1 cellular context compared by ENCODE assay signal in the genomic region with DNA sequence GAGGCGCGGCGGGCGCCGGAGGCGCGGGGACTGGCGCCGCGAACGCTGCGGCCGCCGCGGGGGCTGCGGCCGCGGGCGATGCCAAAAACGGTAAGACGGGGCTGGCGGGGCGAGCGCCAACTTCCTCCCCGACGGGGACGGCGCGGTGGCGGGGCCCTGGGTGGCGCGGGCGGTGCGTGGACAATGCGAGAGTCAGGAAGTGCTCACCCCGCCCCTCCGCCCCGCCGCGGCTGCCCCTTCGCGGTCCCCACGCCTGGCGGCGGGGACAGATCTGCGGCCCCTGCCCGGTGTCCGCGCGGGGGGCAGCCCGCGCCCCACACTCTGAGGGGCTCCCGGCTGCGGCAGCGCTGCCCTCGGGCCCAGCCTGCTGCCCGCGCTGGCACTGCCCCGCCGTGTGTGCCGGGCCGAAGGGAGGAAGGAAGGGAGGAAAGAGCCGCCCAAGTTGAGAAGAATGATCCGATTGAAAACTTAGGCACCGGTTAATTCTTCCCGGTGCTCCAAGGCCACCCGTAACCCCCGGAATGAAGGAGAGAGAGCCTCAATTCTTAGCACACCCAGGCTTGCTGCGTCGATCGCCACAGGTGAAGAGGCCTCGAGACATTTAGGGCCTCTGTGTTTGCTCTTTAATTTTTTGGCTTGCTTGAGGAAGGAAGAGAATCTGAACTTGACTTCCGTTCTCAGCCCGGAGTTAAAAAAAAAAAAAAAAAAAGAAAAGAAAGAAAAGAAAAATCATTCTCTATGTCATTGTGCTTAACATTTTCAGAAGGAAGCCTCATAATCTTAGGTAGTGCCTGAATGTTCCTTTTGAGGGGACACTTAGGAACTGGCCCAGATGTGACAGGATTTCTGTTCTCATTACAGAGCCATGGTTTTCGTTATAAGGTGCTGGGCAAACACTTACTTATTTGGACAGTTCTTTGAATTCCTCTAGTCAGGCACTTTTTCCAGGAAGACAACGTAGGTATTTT.
TF ChIP-seq lines count a peak whose summit lies in the region.

No MANE protein-coding gene starts in this region.

TF ChIP-seq in HepG2, 621 proteins besides CTCF, POLR2A, EP300 and RAD21 (continued from another document):
- TF ChIP-seq PRDM4 (CRISPR knock-in tag; IDR thresholded peaks at IDR 0.05; ENCODE audit: borderline replicate concordance) (no peak), NCOA1 (CRISPR knock-in tag; IDR thresholded peaks at IDR 0.05) (no peak), ZNF205 (CRISPR knock-in tag; IDR thresholded peaks at IDR 0.05) (peak; percentile 84; the same call in 1 of the 2 replicates), GABPB1 (CRISPR knock-in tag; IDR thresholded peaks at IDR 0.05) (peak; percentile 9; the same call in 1 of the 2 replicates), ZNF230 (CRISPR knock-in tag; IDR thresholded peaks at IDR 0.05) (no peak), ZNF777 (CRISPR knock-in tag; IDR thresholded peaks at IDR 0.05) (peak; percentile 89), CBX2 (IDR thresholded peaks at IDR 0.05; ENCODE audit: low read depth, low read length) (peak; percentile 68), CBX2 (CRISPR knock-in tag; IDR thresholded peaks at IDR 0.05; ENCODE audit: low read depth) (no peak), ZNF83 (CRISPR knock-in tag; IDR thresholded peaks at IDR 0.05; ENCODE audit: borderline replicate concordance) (no peak)
- TF ChIP-seq, protein P1, sequence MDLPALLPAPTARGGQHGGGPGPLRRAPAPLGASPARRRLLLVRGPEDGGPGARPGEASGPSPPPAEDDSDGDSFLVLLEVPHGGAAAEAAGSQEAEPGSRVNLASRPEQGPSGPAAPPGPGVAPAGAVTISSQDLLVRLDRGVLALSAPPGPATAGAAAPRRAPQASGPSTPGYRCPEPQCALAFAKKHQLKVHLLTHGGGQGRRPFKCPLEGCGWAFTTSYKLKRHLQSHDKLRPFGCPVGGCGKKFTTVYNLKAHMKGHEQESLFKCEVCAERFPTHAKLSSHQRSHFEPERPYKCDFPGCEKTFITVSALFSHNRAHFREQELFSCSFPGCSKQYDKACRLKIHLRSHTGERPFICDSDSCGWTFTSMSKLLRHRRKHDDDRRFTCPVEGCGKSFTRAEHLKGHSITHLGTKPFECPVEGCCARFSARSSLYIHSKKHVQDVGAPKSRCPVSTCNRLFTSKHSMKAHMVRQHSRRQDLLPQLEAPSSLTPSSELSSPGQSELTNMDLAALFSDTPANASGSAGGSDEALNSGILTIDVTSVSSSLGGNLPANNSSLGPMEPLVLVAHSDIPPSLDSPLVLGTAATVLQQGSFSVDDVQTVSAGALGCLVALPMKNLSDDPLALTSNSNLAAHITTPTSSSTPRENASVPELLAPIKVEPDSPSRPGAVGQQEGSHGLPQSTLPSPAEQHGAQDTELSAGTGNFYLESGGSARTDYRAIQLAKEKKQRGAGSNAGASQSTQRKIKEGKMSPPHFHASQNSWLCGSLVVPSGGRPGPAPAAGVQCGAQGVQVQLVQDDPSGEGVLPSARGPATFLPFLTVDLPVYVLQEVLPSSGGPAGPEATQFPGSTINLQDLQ (CRISPR knock-in tag; IDR thresholded peaks at IDR 0.05), result no peak
TF ChIP-seq in HepG2: peak in this region for 5.
